In genomic region chr3:12986031-12986430, GRCh38 we compare ENCODE assay signal across 19 cellular contexts.
DNase-seq lines count a peak whose midpoint lies in the region; ATAC-seq and TF ChIP-seq lines count a peak whose summit lies in the region.
"Had no signal": no experiment of that assay in that cellular context is flagged by ENCODE, and none has a peak within 500 bp of the region (broad histone marks: within the 10 kb centered on the region; RNA-seq: fewer than 3 reads in every experiment).

No MANE protein-coding gene starts in this region.

- H3K4me3 Mint-ChIP-seq in WTC11: no peak overlapping the region
- H3K4me3 Mint-ChIP-seq in stimulated activated naive B cell treated with anti-CD40 and anti-IgM and Interleukin-4, amounts not matched to agents 10 μg/mL and 1 μg/mL and 100 μg/mL, for 72 hours: no peak overlapping the region
- H3K4me3 Mint-ChIP-seq: HFFc6 had no signal

- TF ChIP-seq CTCF in heart right ventricle (IDR thresholded peaks at IDR 0.05): no peak
- no peak for TF ChIP-seq CTCF in WTC11 (IDR thresholded peaks at IDR 0.05)

- H3K4me1 ChIP-seq in heart right ventricle (peaks cover 10 to 84% (median 48%) of the 10 kb centered on the region in 9 donors), right cardiac atrium (ENCODE audit: control insufficient read depth, insufficient read depth, low read length) (no peaks in the 10 kb centered on the region), mesenchymal stem cell (ENCODE audit: control insufficient read depth, insufficient read depth, low read depth, low read length) (peaks cover 14% of the 10 kb centered on the region)

- H4K91ac ChIP-seq in mesenchymal stem cell (ENCODE audit: low read length): peak overlapping the region; percentile 56

- H2BK15ac ChIP-seq in mesenchymal stem cell (ENCODE audit: low read depth, poor library complexity, severe bottlenecking): no peak overlapping the region

- H2BK12ac ChIP-seq in mesenchymal stem cell (ENCODE audit: low read length in 2 of 2): no peak overlapping the region

- peaks cover 33% of the 10 kb centered on the region for H3K79me1 ChIP-seq in mesenchymal stem cell (replicated peaks; ENCODE audit: low read length, poor library complexity, severe bottlenecking)

- H4K8ac ChIP-seq in mesenchymal stem cell (ENCODE audit: low read length): no peak overlapping the region

- no peaks in the 10 kb centered on the region for H3K9me3 ChIP-seq in heart right ventricle
- no peaks in the 10 kb centered on the region for H3K9me3 ChIP-seq in right cardiac atrium (ENCODE audit: control insufficient read depth, low read length)
- H3K9me3 ChIP-seq in mesenchymal stem cell (ENCODE audit: control insufficient read depth, low read length): no peaks in the 10 kb centered on the region

- H3K4me3 ChIP-seq in heart right ventricle: no peak overlapping the region
- no peak overlapping the region for H3K4me3 ChIP-seq in right cardiac atrium (ENCODE audit: low read length)
- no peak overlapping the region for H3K4me3 ChIP-seq in mesenchymal stem cell (ENCODE audit: insufficient read depth in 1 of 2, low read depth in 1 of 2, low read length in 2 of 2)

- H2BK5ac ChIP-seq in mesenchymal stem cell (ENCODE audit: low read depth, low read length, poor library complexity, severe bottlenecking): no peak overlapping the region

- H3K36me3 Mint-ChIP-seq in WTC11: peaks cover 7% of the 10 kb centered on the region
- peaks cover 8 to 31% of the 10 kb centered on the region in 2 donors for H3K36me3 Mint-ChIP-seq in stimulated activated naive B cell treated with anti-CD40 and anti-IgM and Interleukin-4, amounts not matched to agents 10 μg/mL and 1 μg/mL and 100 μg/mL, for 72 hours

- peak overlapping the region; percentile 36; the same call in 1 of the 2 replicates for H3K27ac Mint-ChIP-seq in WTC11
- peak overlapping the region; percentile 89 for H3K27ac Mint-ChIP-seq in stimulated activated naive B cell treated with anti-CD40 and anti-IgM and Interleukin-4, amounts not matched to agents 10 μg/mL and 1 μg/mL and 100 μg/mL, for 72 hours
- H3K27ac Mint-ChIP-seq: HFFc6 had no signal

- no peak overlapping the region for H3K14ac ChIP-seq in mesenchymal stem cell (ENCODE audit: low read length in 2 of 2)

- no peaks in the 10 kb centered on the region; the same call in 1 of the 2 replicates for H3K27me3 Mint-ChIP-seq in WTC11 (ENCODE audit: low read depth)
- H3K27me3 Mint-ChIP-seq in stimulated activated naive B cell treated with anti-CD40 and anti-IgM and Interleukin-4, amounts not matched to agents 10 μg/mL and 1 μg/mL and 100 μg/mL, for 72 hours: no peaks in the 10 kb centered on the region
- H3K27me3 Mint-ChIP-seq: CD8-positive, alpha-beta memory T cell had no signal

- WGBS in heart right ventricle, 2 donors: 77 to 85% methylated on average over 8 of the region's 8 CpGs
- 89% methylated on average over 8 of the region's 8 CpGs for WGBS in right cardiac atrium
- 91% methylated on average over 8 of the region's 8 CpGs for WGBS in mesenchymal stem cell

- H3K27me3 ChIP-seq in heart right ventricle: no peaks in the 10 kb centered on the region
- H3K27me3 ChIP-seq in right cardiac atrium (ENCODE audit: control insufficient read depth, insufficient read depth): no peaks in the 10 kb centered on the region
- peaks cover 4 to 6% of the 10 kb centered on the region in 2 experiments for H3K27me3 ChIP-seq in mesenchymal stem cell (ENCODE audit: control insufficient read depth in 1 of 2, insufficient read depth in 1 of 2, low read length in 2 of 2)

- DNase-seq in heart right ventricle (no peak), right cardiac atrium (no peak), WTC11 (ENCODE audit: low spot score) (no peak), mesenchymal stem cell (no peak), NCI-H748 treated with DMSO at 0.1 percent for 48 hours (lab: John Stamatoyannopoulos, UW) (no peak)
- no peak for DNase-seq in stimulated activated naive B cell treated with anti-CD40 and anti-IgM and Interleukin-4, amounts not matched to agents 10 μg/mL and 1 μg/mL and 100 μg/mL, for 72 hours
- DNase-seq in stimulated activated CD4-positive, alpha-beta T cell treated with anti-CD3 and anti-CD28 coated beads, Interleukin-4, amount 100 ng/mL, for 4 hours: no peak
- DNase-seq in activated CD4-positive, CD25-positive, alpha-beta regulatory T cell treated with anti-CD3 and anti-CD28 coated beads, Interleukin-2, amount 50 U/mL, for 72 hours: no peak
- DNase-seq: AML-193, GF-D8, GOT3, HFFc6, KG1, NCI-H1048, NCI-H226, NCI-H526 had no signal

- no peak overlapping the region for H3K18ac ChIP-seq in mesenchymal stem cell (ENCODE audit: low read depth in 1 of 2, low read length in 2 of 2)

- ATAC-seq in heart right ventricle (peak in 1 of 8 donors; percentile 7), right cardiac atrium (no peak), WTC11 (no peak)
- no peak for ATAC-seq in stimulated activated naive B cell treated with anti-CD40 and anti-IgM and Interleukin-4, amounts not matched to agents 10 μg/mL and 1 μg/mL and 100 μg/mL, for 72 hours (replicated peaks)

- no peak overlapping the region for H3K23ac ChIP-seq in mesenchymal stem cell (ENCODE audit: low read length in 2 of 2)

- H3K4me2 ChIP-seq in mesenchymal stem cell (ENCODE audit: low read length, poor library complexity, severe bottlenecking): no peak overlapping the region

- H3K4me1 Mint-ChIP-seq in WTC11: peaks cover 25% of the 10 kb centered on the region
- peaks cover 71 to 89% of the 10 kb centered on the region in 2 donors for H3K4me1 Mint-ChIP-seq in stimulated activated naive B cell treated with anti-CD40 and anti-IgM and Interleukin-4, amounts not matched to agents 10 μg/mL and 1 μg/mL and 100 μg/mL, for 72 hours

- H3K36me3 ChIP-seq in heart right ventricle (peaks cover 0 to 13% (median 0%) of the 10 kb centered on the region in 9 donors), mesenchymal stem cell (ENCODE audit: control insufficient read depth in 1 of 2, insufficient read depth in 2 of 2, low read depth in 1 of 2, low read length in 2 of 2) (peaks cover 0 to 4% of the 10 kb centered on the region in 2 experiments)

- CTCF ChIA-PET in WTC11 (lab: Charles Lee): interaction anchor here (1.0 to 4.5 kb wide), 7 partner anchors 8 to 176 kb away, joined by 3 to 76 read pairs (median 3); no protein-coding TSS in a partner anchor

- intact Hi-C loops in heart right ventricle (cut with DNase I) (loop anchor here in 7 of 10 donors (5.0 to 10.0 kb wide), 5 partner anchors 51 to 121 kb away; no protein-coding TSS in a partner anchor), right cardiac atrium (cut with DNase I) (loop anchor here in 3 of 4 donors (10.0 kb wide), 2 partner anchors 51 to 91 kb away; no protein-coding TSS in a partner anchor)

- H3K27ac ChIP-seq in heart right ventricle (peak overlapping the region in 8 of 10 donors; percentile 26 to 69 (median 57)), right cardiac atrium (ENCODE audit: low read length) (no peak overlapping the region), mesenchymal stem cell (ENCODE audit: low read length, poor library complexity, severe bottlenecking) (no peak overlapping the region)
- H3K27ac ChIP-seq: HL-60, RWPE1 had no signal

- H2BK120ac ChIP-seq in mesenchymal stem cell (ENCODE audit: low read depth, low read length): no peak overlapping the region

- H2AK5ac ChIP-seq in mesenchymal stem cell (ENCODE audit: low read length, severe bottlenecking): no peak overlapping the region

- H3K9ac ChIP-seq in mesenchymal stem cell (ENCODE audit: low read length): no peak overlapping the region

- H3K9me3 Mint-ChIP-seq in WTC11: peaks cover 8% of the 10 kb centered on the region
- peaks cover 3 to 7% of the 10 kb centered on the region in 2 donors for H3K9me3 Mint-ChIP-seq in stimulated activated naive B cell treated with anti-CD40 and anti-IgM and Interleukin-4, amounts not matched to agents 10 μg/mL and 1 μg/mL and 100 μg/mL, for 72 hours
- H3K9me3 Mint-ChIP-seq: CD8-positive, alpha-beta memory T cell; HFFc6 had no signal

- no peak overlapping the region for H2AFZ ChIP-seq in mesenchymal stem cell (ENCODE audit: low read depth, low read length)

- no peak overlapping the region for H3K4ac ChIP-seq in mesenchymal stem cell (ENCODE audit: low read depth in 1 of 2, low read length in 2 of 2)

- POLR2A ChIA-PET in WTC11 (lab: Charles Lee): no interaction called here

TF ChIP-seq in WTC11, 78 proteins besides CTCF, POLR2A, EP300 and RAD21 (continues in another document):
- TF ChIP-seq, protein P1, sequence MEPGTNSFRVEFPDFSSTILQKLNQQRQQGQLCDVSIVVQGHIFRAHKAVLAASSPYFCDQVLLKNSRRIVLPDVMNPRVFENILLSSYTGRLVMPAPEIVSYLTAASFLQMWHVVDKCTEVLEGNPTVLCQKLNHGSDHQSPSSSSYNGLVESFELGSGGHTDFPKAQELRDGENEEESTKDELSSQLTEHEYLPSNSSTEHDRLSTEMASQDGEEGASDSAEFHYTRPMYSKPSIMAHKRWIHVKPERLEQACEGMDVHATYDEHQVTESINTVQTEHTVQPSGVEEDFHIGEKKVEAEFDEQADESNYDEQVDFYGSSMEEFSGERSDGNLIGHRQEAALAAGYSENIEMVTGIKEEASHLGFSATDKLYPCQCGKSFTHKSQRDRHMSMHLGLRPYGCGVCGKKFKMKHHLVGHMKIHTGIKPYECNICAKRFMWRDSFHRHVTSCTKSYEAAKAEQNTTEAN (CRISPR knock-in tag; IDR thresholded peaks at IDR 0.05): no peak
- TF ChIP-seq, protein P2, sequence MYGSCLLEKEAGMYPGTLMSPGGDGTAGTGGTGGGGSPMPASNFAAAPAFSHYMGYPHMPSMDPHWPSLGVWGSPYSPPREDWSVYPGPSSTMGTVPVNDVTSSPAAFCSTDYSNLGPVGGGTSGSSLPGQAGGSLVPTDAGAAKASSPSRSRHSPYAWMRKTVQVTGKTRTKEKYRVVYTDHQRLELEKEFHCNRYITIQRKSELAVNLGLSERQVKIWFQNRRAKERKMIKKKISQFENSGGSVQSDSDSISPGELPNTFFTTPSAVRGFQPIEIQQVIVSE (CRISPR knock-in tag; IDR thresholded peaks at IDR 0.05; ENCODE audit: borderline replicate concordance): no peak
- no peak for TF ChIP-seq RELA (CRISPR knock-in tag; IDR thresholded peaks at IDR 0.05; ENCODE audit: borderline replicate concordance)
- TF ChIP-seq, protein P3, sequence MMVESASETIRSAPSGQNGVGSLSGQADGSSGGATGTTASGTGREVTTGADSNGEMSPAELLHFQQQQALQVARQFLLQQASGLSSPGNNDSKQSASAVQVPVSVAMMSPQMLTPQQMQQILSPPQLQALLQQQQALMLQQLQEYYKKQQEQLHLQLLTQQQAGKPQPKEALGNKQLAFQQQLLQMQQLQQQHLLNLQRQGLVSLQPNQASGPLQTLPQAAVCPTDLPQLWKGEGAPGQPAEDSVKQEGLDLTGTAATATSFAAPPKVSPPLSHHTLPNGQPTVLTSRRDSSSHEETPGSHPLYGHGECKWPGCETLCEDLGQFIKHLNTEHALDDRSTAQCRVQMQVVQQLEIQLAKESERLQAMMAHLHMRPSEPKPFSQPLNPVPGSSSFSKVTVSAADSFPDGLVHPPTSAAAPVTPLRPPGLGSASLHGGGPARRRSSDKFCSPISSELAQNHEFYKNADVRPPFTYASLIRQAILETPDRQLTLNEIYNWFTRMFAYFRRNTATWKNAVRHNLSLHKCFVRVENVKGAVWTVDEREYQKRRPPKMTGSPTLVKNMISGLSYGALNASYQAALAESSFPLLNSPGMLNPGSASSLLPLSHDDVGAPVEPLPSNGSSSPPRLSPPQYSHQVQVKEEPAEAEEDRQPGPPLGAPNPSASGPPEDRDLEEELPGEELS (CRISPR knock-in tag; IDR thresholded peaks at IDR 0.05): no peak

Comparison
In these comparisons a context has a peak if more than half of its experiments do, and no peak if none do; other contexts are left out.
1. H3K27ac ChIP-seq: peak in heart right ventricle (8 of 10); none in right cardiac atrium (single experiment) and mesenchymal stem cell (single experiment).